In genomic region chr20:53606364-53606985, GRCh38 we compare ENCODE assay signal across 12 cellular contexts. TPM values are rescaled to one million over a fixed set of nuclear protein-coding genes. Genes with fewer than 3 reads are reported as not detected.
DNase-seq lines count a peak whose midpoint lies in the region; ATAC-seq and TF ChIP-seq lines count a peak whose summit lies in the region.
"Had no signal": no experiment of that assay in that cellular context is flagged by ENCODE, and none has a peak within 500 bp of the region (broad histone marks: within the 10 kb centered on the region; RNA-seq: fewer than 3 reads in every experiment).

No MANE protein-coding gene starts in this region.

- no peak overlapping the region for H2AK5ac ChIP-seq in mesenchymal stem cell (ENCODE audit: low read length, severe bottlenecking)

- no peaks in the 10 kb centered on the region for H3K79me1 ChIP-seq in mesenchymal stem cell (replicated peaks; ENCODE audit: low read length, poor library complexity, severe bottlenecking)

- peak overlapping the region; percentile 5 to 47 for H2BK12ac ChIP-seq in mesenchymal stem cell (ENCODE audit: low read length in 2 of 2)

- H3K4me3 Mint-ChIP-seq in stimulated activated memory B cell treated with anti-CD40 and anti-IgM and Interleukin-4, amounts not matched to agents 10 μg/mL and 1 μg/mL and 100 μg/mL, for 72 hours = no peak overlapping the region
- H3K4me3 Mint-ChIP-seq: activated CD4-positive, alpha-beta memory T cell treated with anti-CD3 and anti-CD28 coated beads for 36 hours; CD8-positive, alpha-beta T cell had no signal

- TF ChIP-seq CTCF in ascending aorta (IDR thresholded peaks at IDR 0.05) = no peak

- no peak overlapping the region for H2AFZ ChIP-seq in mesenchymal stem cell (ENCODE audit: low read depth, low read length)

- in situ Hi-C loops in ACHN (cut with HindIII; ENCODE audit: low pct_ligation_motif_present, low pct_unique_long_range_greater_than_20kb, low sequenced_read_pairs) = no loop called here

- H3K27ac ChIP-seq in ascending aorta (peak overlapping the region; percentile 47 to 72), mesenchymal stem cell (ENCODE audit: low read length, poor library complexity, severe bottlenecking) (no peak overlapping the region)
- H3K27ac ChIP-seq: upper lobe of left lung had no signal

- peak overlapping the region in 1 of 2 experiments; percentile 39 for H3K18ac ChIP-seq in mesenchymal stem cell (ENCODE audit: low read depth in 1 of 2, low read length in 2 of 2)

- peaks cover 0 to 9% of the 10 kb centered on the region in 2 donors for H3K4me1 ChIP-seq in ascending aorta
- peaks cover 5% of the 10 kb centered on the region for H3K4me1 ChIP-seq in mesenchymal stem cell (ENCODE audit: control insufficient read depth, insufficient read depth, low read depth, low read length)

- peak overlapping the region; percentile 13 for H4K8ac ChIP-seq in mesenchymal stem cell (ENCODE audit: low read length)

- H3K4ac ChIP-seq in mesenchymal stem cell (ENCODE audit: low read depth in 1 of 2, low read length in 2 of 2) = no peak overlapping the region

- intact Hi-C loops in ascending aorta (cut with DNase I) = no loop called here

- no peaks in the 10 kb centered on the region for H3K27me3 ChIP-seq in ascending aorta
- no peaks in the 10 kb centered on the region for H3K27me3 ChIP-seq in mesenchymal stem cell (ENCODE audit: control insufficient read depth in 1 of 2, insufficient read depth in 1 of 2, low read length in 2 of 2)
- H3K27me3 ChIP-seq: upper lobe of left lung had no signal

- no peaks in the 10 kb centered on the region for H3K36me3 ChIP-seq in ascending aorta
- no peaks in the 10 kb centered on the region for H3K36me3 ChIP-seq in mesenchymal stem cell (ENCODE audit: control insufficient read depth in 1 of 2, insufficient read depth in 2 of 2, low read depth in 1 of 2, low read length in 2 of 2)
- H3K36me3 ChIP-seq: upper lobe of left lung had no signal

- no peak overlapping the region for H4K91ac ChIP-seq in mesenchymal stem cell (ENCODE audit: low read length)

- WGBS in mesenchymal stem cell = 92% methylated on average over 8 of the region's 8 CpGs

- H3K4me3 ChIP-seq in ascending aorta (no peak overlapping the region), mesenchymal stem cell (ENCODE audit: insufficient read depth in 1 of 2, low read depth in 1 of 2, low read length in 2 of 2) (no peak overlapping the region)
- H3K4me3 ChIP-seq: upper lobe of left lung had no signal

- no peak overlapping the region for H3K27ac Mint-ChIP-seq in stimulated activated memory B cell treated with anti-CD40 and anti-IgM and Interleukin-4, amounts not matched to agents 10 μg/mL and 1 μg/mL and 100 μg/mL, for 72 hours
- H3K27ac Mint-ChIP-seq: activated CD4-positive, alpha-beta memory T cell treated with anti-CD3 and anti-CD28 coated beads for 36 hours; CD8-positive, alpha-beta T cell had no signal

- H2BK120ac ChIP-seq in mesenchymal stem cell (ENCODE audit: low read depth, low read length) = no peak overlapping the region

- H3K4me1 Mint-ChIP-seq in stimulated activated memory B cell treated with anti-CD40 and anti-IgM and Interleukin-4, amounts not matched to agents 10 μg/mL and 1 μg/mL and 100 μg/mL, for 72 hours = peaks cover 17% of the 10 kb centered on the region

- no peak overlapping the region for H2BK15ac ChIP-seq in mesenchymal stem cell (ENCODE audit: low read depth, poor library complexity, severe bottlenecking)

- H3K23ac ChIP-seq in mesenchymal stem cell (ENCODE audit: low read length in 2 of 2) = no peak overlapping the region

- H3K14ac ChIP-seq in mesenchymal stem cell (ENCODE audit: low read length in 2 of 2) = no peak overlapping the region

- H2BK5ac ChIP-seq in mesenchymal stem cell (ENCODE audit: low read depth, low read length, poor library complexity, severe bottlenecking) = no peak overlapping the region

- H3K9me3 ChIP-seq in ascending aorta (no peaks in the 10 kb centered on the region), mesenchymal stem cell (ENCODE audit: control insufficient read depth, low read length) (no peaks in the 10 kb centered on the region)
- H3K9me3 ChIP-seq: upper lobe of left lung had no signal

- no peaks in the 10 kb centered on the region for H3K36me3 Mint-ChIP-seq in stimulated activated memory B cell treated with anti-CD40 and anti-IgM and Interleukin-4, amounts not matched to agents 10 μg/mL and 1 μg/mL and 100 μg/mL, for 72 hours

- no peak overlapping the region for H3K4me2 ChIP-seq in mesenchymal stem cell (ENCODE audit: low read length, poor library complexity, severe bottlenecking)

- H3K27me3 Mint-ChIP-seq in stimulated activated memory B cell treated with anti-CD40 and anti-IgM and Interleukin-4, amounts not matched to agents 10 μg/mL and 1 μg/mL and 100 μg/mL, for 72 hours = no peaks in the 10 kb centered on the region
- H3K27me3 Mint-ChIP-seq: activated CD4-positive, alpha-beta memory T cell treated with anti-CD3 and anti-CD28 coated beads for 36 hours had no signal

- DNase-seq in ACHN = peak; percentile 38
- DNase-seq in HS-5 (ENCODE audit: low read depth) = peak; percentile 99
- DNase-seq in ascending aorta (ENCODE audit: low spot score in 2 of 2) = no peak
- peak; percentile 41 for DNase-seq in mesenchymal stem cell
- no peak for DNase-seq in NCI-H2227 (lab: John Stamatoyannopoulos, UW; ENCODE audit: unreplicated experiment)
- no peak for DNase-seq in COLO829 (ENCODE audit: low spot score)
- DNase-seq: activated CD4-positive, alpha-beta memory T cell treated with anti-CD3 and anti-CD28 coated beads for 36 hours; NCI-H510A treated with DMSO at 0.1 percent for 48 hours; upper lobe of left lung had no signal

- no peak overlapping the region for H3K9ac ChIP-seq in mesenchymal stem cell (ENCODE audit: low read length)

- ATAC-seq in stimulated activated memory B cell treated with anti-CD40 and anti-IgM and Interleukin-4, amounts not matched to agents 10 μg/mL and 1 μg/mL and 100 μg/mL, for 72 hours = no peak
- no peak for ATAC-seq in GM19395 (IDR thresholded peaks at IDR 0.05; ENCODE audit: unreplicated experiment)
- ATAC-seq: CD8-positive, alpha-beta T cell had no signal

- H3K9me3 Mint-ChIP-seq in stimulated activated memory B cell treated with anti-CD40 and anti-IgM and Interleukin-4, amounts not matched to agents 10 μg/mL and 1 μg/mL and 100 μg/mL, for 72 hours = no peaks in the 10 kb centered on the region
- H3K9me3 Mint-ChIP-seq: activated CD4-positive, alpha-beta memory T cell treated with anti-CD3 and anti-CD28 coated beads for 36 hours; CD8-positive, alpha-beta T cell had no signal

RNA-seq across cellular contexts. Expression of gene ZNF217, which starts 12.8 kb away (rescaled TPM):
- 8.9 TPM for total RNA-seq in ascending aorta
- polyA plus RNA-seq in mesenchymal stem cell (2013, experiment 1 of 2) = 15.7 TPM
- 16.6 TPM for polyA plus RNA-seq in mesenchymal stem cell (2013, experiment 2 of 2)

Comparison
In these comparisons a context has a peak if more than half of its experiments do, and no peak if none do; other contexts are left out.
1. DNase-seq: peak in ACHN (single experiment), HS-5 (single experiment) and mesenchymal stem cell (single experiment); none in ascending aorta (0 of 2), NCI-H2227 (single experiment) and COLO829 (single experiment).